21 cellular contexts compared by ENCODE assay signal in the genomic region with DNA sequence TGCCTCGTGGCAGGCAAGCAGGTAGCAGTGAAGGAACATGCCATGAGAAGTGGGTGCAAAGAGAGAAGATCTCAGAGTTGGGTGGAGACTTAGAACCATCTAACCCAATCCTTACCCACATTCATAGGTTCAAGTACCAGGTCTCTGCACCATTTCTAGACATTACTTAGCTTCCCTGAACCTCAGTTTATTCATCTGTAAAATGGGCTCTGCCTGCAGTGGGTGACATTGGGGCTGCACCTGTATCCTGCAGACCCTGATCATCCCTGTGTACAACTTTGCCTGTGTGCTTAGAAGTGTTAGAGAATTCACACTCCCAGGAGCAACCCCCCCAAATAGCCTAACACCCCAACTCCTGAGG.
"Had no signal": no experiment of that assay in that cellular context is flagged by ENCODE, and none has a peak within 500 bp of the region (broad histone marks: within the 10 kb centered on the region; RNA-seq: fewer than 3 reads in every experiment).

No MANE protein-coding gene starts in this region.

- H3K4me1 ChIP-seq: lower lobe of right lung, spleen, upper lobe of right lung, uterus had no signal

- ATAC-seq: lower lobe of right lung; natural killer cell; stimulated activated memory B cell treated with anti-CD40 and anti-IgM and Interleukin-4, amounts not matched to agents 10 μg/mL and 1 μg/mL and 100 μg/mL, for 72 hours; stimulated activated naive CD8-positive, alpha-beta T cell treated with anti-CD3 and anti-CD28 coated beads, Interleukin-15, Interleukin-2, amounts not matched to agents 100 U/mL and 50 U/mL, for 24 hours; upper lobe of right lung had no signal

- DNase-seq: dermis blood vessel endothelial cell; effector memory CD4-positive, alpha-beta T cell; left ventricle myocardium superior; lower lobe of right lung; natural killer cell; nucleus accumbens; spleen; stimulated activated CD4-positive, alpha-beta T cell treated with anti-CD3 and anti-CD28 coated beads, Interleukin-4, amount 100 ng/mL, for 4 hours; stimulated activated naive CD8-positive, alpha-beta T cell treated with anti-CD3 and anti-CD28 coated beads, Interleukin-15, Interleukin-2, amounts not matched to agents 100 U/mL and 50 U/mL, for 24 hours; upper lobe of right lung; uterus had no signal

- H3K9me3 ChIP-seq: lower lobe of right lung, prostate gland, right atrium auricular region, spleen, thoracic aorta, tibial nerve, upper lobe of right lung, uterus had no signal

- FAIRE-seq: endometrium, frontal cortex, keratinocyte had no signal

- H3K36me3 ChIP-seq: lower lobe of right lung, prostate gland, right atrium auricular region, spleen, thoracic aorta, tibial nerve, upper lobe of right lung, uterus had no signal

- H3K27me3 ChIP-seq: right atrium auricular region, tibial nerve, upper lobe of right lung, uterus had no signal

- H3K27ac ChIP-seq: coronary artery, lower lobe of right lung, prostate gland, right atrium auricular region, skin epidermis, spleen, thoracic aorta, upper lobe of right lung, uterus had no signal

- H3K4me3 ChIP-seq: coronary artery, lower lobe of right lung, prostate gland, right atrium auricular region, skin epidermis, spleen, thoracic aorta, tibial nerve, upper lobe of right lung, uterus had no signal
